ENCODE assay signal across 11 cellular contexts in the genomic region with DNA sequence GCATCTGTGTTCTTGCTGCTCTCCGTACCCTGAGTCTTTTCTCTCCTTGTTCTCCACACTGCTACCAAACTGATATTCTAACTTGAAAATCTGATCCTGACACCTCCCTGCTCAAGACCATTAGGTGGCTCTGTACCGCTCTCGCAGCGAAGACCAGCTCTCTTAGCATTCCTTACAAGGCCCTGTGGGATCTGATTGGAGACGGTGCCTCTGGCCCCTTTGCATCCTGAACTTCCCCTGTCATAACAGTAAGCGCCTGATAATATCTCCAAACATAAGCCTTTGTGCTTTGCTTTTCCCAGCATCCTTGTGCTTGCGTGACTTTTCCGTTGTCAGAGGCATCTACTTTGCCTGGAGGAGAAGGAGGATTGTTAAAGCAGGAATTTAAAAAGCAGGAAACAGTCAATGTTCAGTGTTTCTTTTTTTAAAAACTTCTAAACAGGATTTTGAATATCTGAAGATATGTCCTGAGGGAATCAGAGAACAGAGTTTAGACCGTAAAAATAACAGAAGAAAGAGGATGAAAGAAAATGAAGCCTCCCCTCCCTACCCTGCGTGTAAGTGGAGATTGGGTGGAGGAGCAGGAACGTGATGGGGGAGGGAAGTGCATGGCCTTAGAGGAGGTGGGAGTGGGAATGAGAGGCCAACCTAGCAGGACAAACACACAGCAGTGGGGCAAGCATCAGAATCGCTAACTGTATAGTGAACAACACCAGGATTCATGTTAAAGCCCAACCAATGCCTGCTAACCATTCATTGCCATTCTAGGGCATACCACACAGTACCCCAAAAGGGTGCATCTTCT.
DNase-seq lines count a peak whose midpoint lies in the region; ATAC-seq, FAIRE-seq and TF ChIP-seq lines count a peak whose summit lies in the region.
"Had no signal": no experiment of that assay in that cellular context is flagged by ENCODE, and none has a peak within 500 bp of the region (broad histone marks: within the 10 kb centered on the region; RNA-seq: fewer than 3 reads in every experiment).

No MANE protein-coding gene starts in this region.

- no peak overlapping the region for H3K27ac ChIP-seq in pancreas
- H3K27ac ChIP-seq in CD8-positive, alpha-beta T cell (ENCODE audit: low read depth, low read length): no peak overlapping the region

- no peaks in the 10 kb centered on the region for H3K9me3 ChIP-seq in pancreas
- H3K9me3 ChIP-seq in CD8-positive, alpha-beta T cell (ENCODE audit: low read length): no peaks in the 10 kb centered on the region
- H3K9me3 ChIP-seq: mucosa of descending colon had no signal

- ATAC-seq in pancreas: peak; percentile 17 to 75 (median 58)
- ATAC-seq in CD8-positive, alpha-beta T cell: no peak
- ATAC-seq: mucosa of descending colon had no signal

- H3K4me3 ChIP-seq in pancreas: no peak overlapping the region
- H3K4me3 ChIP-seq in CD8-positive, alpha-beta T cell (ENCODE audit: low read depth, low read length): no peak overlapping the region
- H3K4me3 ChIP-seq: mucosa of descending colon had no signal

- CTCF ChIA-PET in CD8-positive, alpha-beta T cell (lab: Charles Lee): no interaction called here

- H3K4me3 Mint-ChIP-seq in glutamatergic neuron (ENCODE audit: unreplicated experiment): no peak overlapping the region
- H3K4me3 Mint-ChIP-seq in CD8-positive, alpha-beta T cell: no peak overlapping the region

- no peaks in the 10 kb centered on the region for H3K36me3 Mint-ChIP-seq in glutamatergic neuron (ENCODE audit: unreplicated experiment)
- peaks cover 2% of the 10 kb centered on the region for H3K36me3 Mint-ChIP-seq in CD8-positive, alpha-beta T cell

- no peak for TF ChIP-seq CTCF in glutamatergic neuron (IDR thresholded peaks at IDR 0.05; ENCODE audit: partially characterized antibody, unreplicated experiment)
- TF ChIP-seq CTCF in pancreas (IDR thresholded peaks at IDR 0.05): no peak
- no peak for TF ChIP-seq CTCF in CD8-positive, alpha-beta T cell (IDR thresholded peaks at IDR 0.05)

- peaks cover 3% of the 10 kb centered on the region for H3K9me3 Mint-ChIP-seq in glutamatergic neuron (ENCODE audit: unreplicated experiment)
- H3K9me3 Mint-ChIP-seq in CD8-positive, alpha-beta T cell: peaks cover 7% of the 10 kb centered on the region

- no peak for FAIRE-seq in pancreas (lab: Jason Lieb, UNC)

- H3K36me3 ChIP-seq in pancreas: no peaks in the 10 kb centered on the region
- H3K36me3 ChIP-seq in CD8-positive, alpha-beta T cell (ENCODE audit: insufficient read depth, low read length): no peaks in the 10 kb centered on the region

- intact Hi-C loops in pancreas (cut with DNase I): no loop called here
- intact Hi-C loops in CD8-positive, alpha-beta T cell (cut with DNase I, micrococcal nuclease): no loop called here

- POLR2A ChIA-PET in CD8-positive, alpha-beta T cell (lab: Charles Lee): no interaction called here

- H3K4me1 ChIP-seq in pancreas: no peaks in the 10 kb centered on the region
- H3K4me1 ChIP-seq in CD8-positive, alpha-beta T cell (ENCODE audit: insufficient read depth, low read length): peaks cover 10% of the 10 kb centered on the region

- no peaks in the 10 kb centered on the region for H3K27me3 ChIP-seq in pancreas
- H3K27me3 ChIP-seq in CD8-positive, alpha-beta T cell (ENCODE audit: insufficient read depth, low read length): no peaks in the 10 kb centered on the region

- DNase-seq in EL: peak; percentile 95
- DNase-seq in amniotic epithelial cell (ENCODE audit: low read depth): peak; percentile 38
- DNase-seq in glutamatergic neuron: peak; percentile 18
- no peak for DNase-seq in pancreas
- no peak for DNase-seq in CD8-positive, alpha-beta T cell
- no peak for DNase-seq in effector CD8-positive, alpha-beta T cell (lab: John Stamatoyannopoulos, UW)
- no peak for DNase-seq in NCI-H748 treated with DMSO at 0.1 percent for 48 hours (lab: John Stamatoyannopoulos, UW)
- DNase-seq in NCI-H446 treated with DMSO at 0.1 percent for 48 hours (lab: John Stamatoyannopoulos, UW): no peak
- DNase-seq: DMS79 treated with DMSO at 0.1 percent for 48 hours, mucosa of descending colon, NCI-H2029 treated with DMSO at 0.1 percent for 48 hours had no signal

- no peaks in the 10 kb centered on the region for H3K4me1 Mint-ChIP-seq in glutamatergic neuron (ENCODE audit: low read depth, unreplicated experiment)
- H3K4me1 Mint-ChIP-seq in CD8-positive, alpha-beta T cell (ENCODE audit: low read depth): peaks cover 15% of the 10 kb centered on the region

- H3K27me3 Mint-ChIP-seq in glutamatergic neuron (ENCODE audit: unreplicated experiment): no peaks in the 10 kb centered on the region
- H3K27me3 Mint-ChIP-seq in CD8-positive, alpha-beta T cell (ENCODE audit: low read depth): peaks cover 20% of the 10 kb centered on the region

- H3K27ac Mint-ChIP-seq in glutamatergic neuron (ENCODE audit: unreplicated experiment): no peak overlapping the region
- H3K27ac Mint-ChIP-seq in CD8-positive, alpha-beta T cell: no peak overlapping the region

- 58 to 69% methylated on average over 12 of the region's 12 CpGs for WGBS in pancreas, 2 donors

Comparison
In these comparisons a context has a peak if more than half of its experiments do, and no peak if none do; other contexts are left out.
1. DNase-seq: peak in EL (single experiment), amniotic epithelial cell (single experiment) and glutamatergic neuron (single experiment); none in pancreas (0 of 6), CD8-positive, alpha-beta T cell (0 of 7), effector CD8-positive, alpha-beta T cell (single experiment), NCI-H748 treated with DMSO at 0.1 percent for 48 hours (single experiment) and NCI-H446 treated with DMSO at 0.1 percent for 48 hours (single experiment).